ENCODE assay signal across 8 cellular contexts in genomic region chr1:224433671-224434446, GRCh38. TPM values are rescaled to one million over a fixed set of nuclear protein-coding genes. Genes with fewer than 3 reads are reported as not detected.
DNase-seq lines count a peak whose midpoint lies in the region; ATAC-seq lines count a peak whose summit lies in the region.

No MANE protein-coding gene starts in this region.

- WGBS in mesenchymal stem cell: 1% methylated on average over 18 of the region's 66 CpGs

- H2BK5ac ChIP-seq in mesenchymal stem cell (ENCODE audit: low read depth, low read length, poor library complexity, severe bottlenecking): peak overlapping the region; percentile 3

- H3K4me3 Mint-ChIP-seq in activated CD4-positive, alpha-beta memory T cell treated with anti-CD3 and anti-CD28 coated beads, Interleukin-2, amount 10 ng/mL, durations not matched to agents 7 days and 5 days: peak overlapping the region; percentile 74

- DNase-seq in Daoy (ENCODE audit: low read depth) (peak; percentile 18), mesenchymal stem cell (peak; percentile 57), NCI-H1105 treated with DMSO at 0.1 percent for 48 hours (lab: John Stamatoyannopoulos, UW) (no peak), MV-4-11 (lab: John Stamatoyannopoulos, UW) (no peak)
- DNase-seq in activated CD4-positive, alpha-beta memory T cell treated with anti-CD3 and anti-CD28 coated beads, Interleukin-2, amount 10 ng/mL, durations not matched to agents 7 days and 5 days: peak; percentile 58
- DNase-seq in effector memory CD4-positive, alpha-beta T cell: peak; percentile 49 to 55 (median 54)
- DNase-seq in stimulated activated naive CD8-positive, alpha-beta T cell treated with anti-CD3 and anti-CD28 coated beads, Interleukin-15, Interleukin-2, amounts not matched to agents 100 U/mL and 50 U/mL, for 24 hours: peak; percentile 51

- POLR2A ChIA-PET in activated CD4-positive, alpha-beta memory T cell treated with anti-CD3 and anti-CD28 coated beads, Interleukin-2, amount 10 ng/mL, durations not matched to agents 7 days and 5 days (lab: Charles Lee): interaction anchor here (0.6 to 4.3 kb wide), 22 partner anchors 9 to 442 kb away, joined by 3 to 31 read pairs (median 5); partner anchors contain the start of genes CNIH4, DEGS1 and NVL

- H3K36me3 ChIP-seq in KOPT-K1 (ENCODE audit: insufficient read depth, low read length): peaks cover 19% of the 10 kb centered on the region
- H3K36me3 ChIP-seq in effector memory CD4-positive, alpha-beta T cell (ENCODE audit: control insufficient read depth, insufficient read depth, low read length): no peaks in the 10 kb centered on the region
- H3K36me3 ChIP-seq in mesenchymal stem cell (ENCODE audit: control insufficient read depth in 1 of 2, insufficient read depth in 2 of 2, low read depth in 1 of 2, low read length in 2 of 2): peaks cover 2 to 27% of the 10 kb centered on the region in 2 experiments

- H4K91ac ChIP-seq in mesenchymal stem cell (ENCODE audit: low read length): peak overlapping the region; percentile 30

- H3K18ac ChIP-seq in mesenchymal stem cell (ENCODE audit: low read depth in 1 of 2, low read length in 2 of 2): peak overlapping the region; percentile 89 to 98

- CTCF ChIA-PET in activated CD4-positive, alpha-beta memory T cell treated with anti-CD3 and anti-CD28 coated beads, Interleukin-2, amount 10 ng/mL, durations not matched to agents 7 days and 5 days (lab: Charles Lee): interaction anchor here (0.6 to 3.6 kb wide), 3 partner anchors 23 to 166 kb away, joined by 4 to 27 read pairs (median 5); no protein-coding TSS in a partner anchor

- peak overlapping the region; percentile 6 to 99 for H3K14ac ChIP-seq in mesenchymal stem cell (ENCODE audit: low read length in 2 of 2)

- H4K8ac ChIP-seq in mesenchymal stem cell (ENCODE audit: low read length): peak overlapping the region; percentile 87

- H3K79me1 ChIP-seq in mesenchymal stem cell (replicated peaks; ENCODE audit: low read length, poor library complexity, severe bottlenecking): peaks cover 6% of the 10 kb centered on the region

- H3K9me3 Mint-ChIP-seq in activated CD4-positive, alpha-beta memory T cell treated with anti-CD3 and anti-CD28 coated beads, Interleukin-2, amount 10 ng/mL, durations not matched to agents 7 days and 5 days: no peaks in the 10 kb centered on the region

- peak overlapping the region; percentile 84 for H3K27ac Mint-ChIP-seq in activated CD4-positive, alpha-beta memory T cell treated with anti-CD3 and anti-CD28 coated beads, Interleukin-2, amount 10 ng/mL, durations not matched to agents 7 days and 5 days

- H3K4me2 ChIP-seq in mesenchymal stem cell (ENCODE audit: low read length, poor library complexity, severe bottlenecking): peak overlapping the region; percentile 66

- H3K27ac ChIP-seq in KOPT-K1 (ENCODE audit: low read depth, low read length, poor library complexity, severe bottlenecking) (peak overlapping the region; percentile 63), mesenchymal stem cell (ENCODE audit: low read length, poor library complexity, severe bottlenecking) (peak overlapping the region; percentile 75)
- peak overlapping the region; percentile 85 for H3K27ac ChIP-seq in effector memory CD4-positive, alpha-beta T cell (ENCODE audit: insufficient read depth, low read length, poor library complexity, severe bottlenecking)

- peak overlapping the region in 1 of 2 experiments; percentile 93 for H2BK12ac ChIP-seq in mesenchymal stem cell (ENCODE audit: low read length in 2 of 2)

- no peaks in the 10 kb centered on the region for H3K27me3 Mint-ChIP-seq in activated CD4-positive, alpha-beta memory T cell treated with anti-CD3 and anti-CD28 coated beads, Interleukin-2, amount 10 ng/mL, durations not matched to agents 7 days and 5 days

- H3K9ac ChIP-seq in mesenchymal stem cell (ENCODE audit: low read length): peak overlapping the region; percentile 90

- no peak overlapping the region for H2AFZ ChIP-seq in mesenchymal stem cell (ENCODE audit: low read depth, low read length)

- H3K4me1 Mint-ChIP-seq in activated CD4-positive, alpha-beta memory T cell treated with anti-CD3 and anti-CD28 coated beads, Interleukin-2, amount 10 ng/mL, durations not matched to agents 7 days and 5 days: peaks cover 57% of the 10 kb centered on the region

- peak overlapping the region; percentile 90 for H2BK120ac ChIP-seq in mesenchymal stem cell (ENCODE audit: low read depth, low read length)

- H3K27me3 ChIP-seq in effector memory CD4-positive, alpha-beta T cell (replicated peaks; ENCODE audit: control insufficient read depth, insufficient read depth, low read length, poor library complexity, severe bottlenecking): no peaks in the 10 kb centered on the region
- H3K27me3 ChIP-seq in mesenchymal stem cell (ENCODE audit: control insufficient read depth in 1 of 2, insufficient read depth in 1 of 2, low read length in 2 of 2): no peaks in the 10 kb centered on the region

- H3K9me3 ChIP-seq in KOPT-K1 (ENCODE audit: insufficient read depth, low read length, poor library complexity, severe bottlenecking): no peaks in the 10 kb centered on the region
- H3K9me3 ChIP-seq in effector memory CD4-positive, alpha-beta T cell (ENCODE audit: control insufficient read depth, low read length): no peaks in the 10 kb centered on the region
- no peaks in the 10 kb centered on the region for H3K9me3 ChIP-seq in mesenchymal stem cell (ENCODE audit: control insufficient read depth, low read length)

- peaks cover 25% of the 10 kb centered on the region for H3K4me1 ChIP-seq in effector memory CD4-positive, alpha-beta T cell (ENCODE audit: control insufficient read depth, insufficient read depth, low read length, poor library complexity, severe bottlenecking)
- peaks cover 3% of the 10 kb centered on the region for H3K4me1 ChIP-seq in mesenchymal stem cell (ENCODE audit: control insufficient read depth, insufficient read depth, low read depth, low read length)

- H3K23ac ChIP-seq in mesenchymal stem cell (ENCODE audit: low read length in 2 of 2): peak overlapping the region in 1 of 2 experiments; percentile 91

- H3K4me3 ChIP-seq in effector memory CD4-positive, alpha-beta T cell (ENCODE audit: insufficient read depth, low read depth, low read length, poor library complexity, severe bottlenecking): peak overlapping the region; percentile 87
- peak overlapping the region; percentile 97 to 100 for H3K4me3 ChIP-seq in mesenchymal stem cell (ENCODE audit: insufficient read depth in 1 of 2, low read depth in 1 of 2, low read length in 2 of 2)

- H3K36me3 Mint-ChIP-seq in activated CD4-positive, alpha-beta memory T cell treated with anti-CD3 and anti-CD28 coated beads, Interleukin-2, amount 10 ng/mL, durations not matched to agents 7 days and 5 days (ENCODE audit: low read depth): peaks cover 35% of the 10 kb centered on the region

- no peak overlapping the region for H2AK5ac ChIP-seq in mesenchymal stem cell (ENCODE audit: low read length, severe bottlenecking)

- peak overlapping the region; percentile 48 for H2BK15ac ChIP-seq in mesenchymal stem cell (ENCODE audit: low read depth, poor library complexity, severe bottlenecking)

- ATAC-seq in stimulated activated naive CD8-positive, alpha-beta T cell treated with anti-CD3 and anti-CD28 coated beads, Interleukin-15, Interleukin-2, amounts not matched to agents 100 U/mL and 50 U/mL, for 24 hours: peak; percentile 7

- peak overlapping the region; percentile 46 to 77 for H3K4ac ChIP-seq in mesenchymal stem cell (ENCODE audit: low read depth in 1 of 2, low read length in 2 of 2)

RNA-seq across cellular contexts. Expression of gene WDR26, which starts 0.7 kb away (rescaled TPM):
- total RNA-seq in Daoy (2014; rRNA removed; shearing (Covaris generic)): 14.1 and 19.6 TPM in 2 replicates
- total RNA-seq in activated CD4-positive, alpha-beta memory T cell treated with anti-CD3 and anti-CD28 coated beads, Interleukin-2, amount 10 ng/mL, durations not matched to agents 7 days and 5 days: 100 to 1,000 TPM; 114 to 118 TPM
- 71.2 TPM for polyA plus RNA-seq in mesenchymal stem cell (2013, experiment 1 of 2)
- 67.9 TPM for polyA plus RNA-seq in mesenchymal stem cell (2013, experiment 2 of 2)

Comparison
In these comparisons a context has a peak if more than half of its experiments do, and no peak if none do; other contexts are left out.
1. DNase-seq: peak in Daoy (single experiment), activated CD4-positive, alpha-beta memory T cell treated with anti-CD3 and anti-CD28 coated beads, Interleukin-2, amount 10 ng/mL, durations not matched to agents 7 days and 5 days (single experiment), effector memory CD4-positive, alpha-beta T cell (3 of 3), mesenchymal stem cell (single experiment) and stimulated activated naive CD8-positive, alpha-beta T cell treated with anti-CD3 and anti-CD28 coated beads, Interleukin-15, Interleukin-2, amounts not matched to agents 100 U/mL and 50 U/mL, for 24 hours (single experiment); none in NCI-H1105 treated with DMSO at 0.1 percent for 48 hours (single experiment) and MV-4-11 (single experiment).
2. Peak in every context shown above with its lines, with median percentiles within 50 percentile points of each other: H3K27ac ChIP-seq.